ENCODE assay signal across 9 cellular contexts in the genomic region with DNA sequence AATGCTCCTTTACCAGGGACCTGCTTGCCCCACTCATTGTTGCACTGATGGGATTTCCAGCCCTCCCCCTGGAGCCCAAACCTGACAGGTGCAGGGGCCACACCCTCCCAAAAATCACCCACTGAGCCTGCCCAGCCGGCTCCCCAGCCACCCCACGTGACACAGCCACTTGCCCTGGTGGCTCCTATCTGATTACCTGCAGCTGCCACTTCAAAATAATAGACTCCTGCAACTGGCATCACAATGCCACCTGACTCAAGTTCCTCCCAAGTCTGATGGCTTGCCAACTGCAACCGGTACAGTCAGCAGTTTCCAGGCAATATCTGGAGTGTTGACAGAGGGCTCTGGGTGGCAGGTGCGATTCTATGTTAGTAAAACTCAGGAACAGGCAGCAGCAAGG.
DNase-seq lines count a peak whose midpoint lies in the region; ATAC-seq and TF ChIP-seq lines count a peak whose summit lies in the region.
"Had no signal": no experiment of that assay in that cellular context is flagged by ENCODE, and none has a peak within 500 bp of the region (broad histone marks: within the 10 kb centered on the region; RNA-seq: fewer than 3 reads in every experiment).

No MANE protein-coding gene starts in this region.

- H3K27ac Mint-ChIP-seq in stimulated activated naive CD8-positive, alpha-beta T cell treated with anti-CD3 and anti-CD28 coated beads, Interleukin-15, amount 100 ng/mL, for 72 hours = peak overlapping the region in 1 of 2 donors; percentile 69
- H3K27ac Mint-ChIP-seq: activated naive CD8-positive, alpha-beta T cell treated with anti-CD3 and anti-CD28 coated beads, Interleukin-2, amount 10 ng/mL, durations not matched to agents 7 days and 5 days had no signal

- H3K4me3 Mint-ChIP-seq in stimulated activated naive CD8-positive, alpha-beta T cell treated with anti-CD3 and anti-CD28 coated beads, Interleukin-15, amount 100 ng/mL, for 72 hours = no peak overlapping the region
- H3K4me3 Mint-ChIP-seq: activated naive CD8-positive, alpha-beta T cell treated with anti-CD3 and anti-CD28 coated beads, Interleukin-2, amount 10 ng/mL, durations not matched to agents 7 days and 5 days had no signal

- 42% methylated on average over 4 of the region's 4 CpGs; no CpG with 5 or more reads in 1 of the 2 donors for WGBS in transverse colon (ENCODE audit: low coverage in 1 of 2), 2 donors

- peaks cover 0 to 22% (median 13%) of the 10 kb centered on the region in 4 donors for H3K4me1 ChIP-seq in transverse colon

- no peaks in the 10 kb centered on the region for H3K9me3 Mint-ChIP-seq in stimulated activated naive CD8-positive, alpha-beta T cell treated with anti-CD3 and anti-CD28 coated beads, Interleukin-15, amount 100 ng/mL, for 72 hours
- H3K9me3 Mint-ChIP-seq: activated naive CD8-positive, alpha-beta T cell treated with anti-CD3 and anti-CD28 coated beads, Interleukin-2, amount 10 ng/mL, durations not matched to agents 7 days and 5 days had no signal

- intact Hi-C loops in left ventricle myocardium superior (cut with micrococcal nuclease) = no loop called here
- intact Hi-C loops in transverse colon (cut with DNase I; ENCODE audit: low total_unique reads) = no loop called here

- TF ChIP-seq EP300 in transverse colon (IDR thresholded peaks at IDR 0.05; ENCODE audit: low read depth) = no peak

- peaks cover 5% of the 10 kb centered on the region for H3K4me1 Mint-ChIP-seq in stimulated activated naive CD8-positive, alpha-beta T cell treated with anti-CD3 and anti-CD28 coated beads, Interleukin-15, amount 100 ng/mL, for 72 hours
- H3K4me1 Mint-ChIP-seq: activated naive CD8-positive, alpha-beta T cell treated with anti-CD3 and anti-CD28 coated beads, Interleukin-2, amount 10 ng/mL, durations not matched to agents 7 days and 5 days had no signal

- no peaks in the 10 kb centered on the region for H3K27me3 Mint-ChIP-seq in stimulated activated naive CD8-positive, alpha-beta T cell treated with anti-CD3 and anti-CD28 coated beads, Interleukin-15, amount 100 ng/mL, for 72 hours

- no peaks in the 10 kb centered on the region for H3K27me3 ChIP-seq in transverse colon

- in situ Hi-C loops in transverse colon (cut with MboI; ENCODE audit: low pct_ligation_motif_present in 1 of 4, low pct_unique_long_range_greater_than_20kb in 1 of 4, low sequenced_read_pairs in 3 of 4) = no loop called here

- H3K36me3 ChIP-seq in transverse colon = no peaks in the 10 kb centered on the region

- TF ChIP-seq CTCF in transverse colon (IDR thresholded peaks at IDR 0.05) = peak in 2 of 5 experiments; percentile 19 to 35

- peak overlapping the region in 3 of 4 donors; percentile 12 to 44 (median 21) for H3K4me3 ChIP-seq in transverse colon

- no peaks in the 10 kb centered on the region for H3K9me3 ChIP-seq in transverse colon

- peak; percentile 56 for DNase-seq in SIG-M5 treated with dmso at 0.1 percent for 504 hours (lab: John Stamatoyannopoulos, UW; ENCODE audit: unreplicated experiment)
- no peak for DNase-seq in SIG-M5 (lab: John Stamatoyannopoulos, UW)
- peak; percentile 98 for DNase-seq in NCI-H774 (lab: John Stamatoyannopoulos, UW)
- no peak for DNase-seq in left ventricle myocardium superior
- peak; percentile 78 for DNase-seq in transverse colon
- no peak for DNase-seq in stimulated activated naive CD8-positive, alpha-beta T cell treated with anti-CD3 and anti-CD28 coated beads, Interleukin-15, amount 100 ng/mL, for 72 hours
- DNase-seq: activated naive CD8-positive, alpha-beta T cell treated with anti-CD3 and anti-CD28 coated beads, Interleukin-2, amount 10 ng/mL, durations not matched to agents 7 days and 5 days had no signal

- no peak for TF ChIP-seq POLR2A in transverse colon (IDR thresholded peaks at IDR 0.05)

- peak overlapping the region; percentile 89 to 91 (median 90) for H3K27ac ChIP-seq in transverse colon

- ATAC-seq in left ventricle myocardium superior (peak; percentile 78), HG02938 (IDR thresholded peaks at IDR 0.05; ENCODE audit: unreplicated experiment) (no peak), HG03135 (IDR thresholded peaks at IDR 0.05; ENCODE audit: unreplicated experiment) (no peak)
- no peak for ATAC-seq in stimulated activated naive CD8-positive, alpha-beta T cell treated with anti-CD3 and anti-CD28 coated beads, Interleukin-15, amount 100 ng/mL, for 72 hours

Comparison
In these comparisons a context has a peak if more than half of its experiments do, and no peak if none do; other contexts are left out.
1. DNase-seq: peak in SIG-M5 treated with dmso at 0.1 percent for 504 hours (single experiment), NCI-H774 (single experiment) and transverse colon (single experiment); none in SIG-M5 (single experiment), left ventricle myocardium superior (single experiment) and stimulated activated naive CD8-positive, alpha-beta T cell treated with anti-CD3 and anti-CD28 coated beads, Interleukin-15, amount 100 ng/mL, for 72 hours (0 of 2).